Comparison of ENCODE assay signal across 8 cellular contexts in genomic region chr7:97117035-97117371, GRCh38. TPM values are rescaled to one million over a fixed set of nuclear protein-coding genes. Genes with fewer than 3 reads are reported as not detected.
DNase-seq lines count a peak whose midpoint lies in the region; ATAC-seq and TF ChIP-seq lines count a peak whose summit lies in the region.

No MANE protein-coding gene starts in this region.

- peak overlapping the region; percentile 47 for H3K4me3 ChIP-seq in CD8-positive, alpha-beta memory T cell (ENCODE audit: low read length)

- no peaks in the 10 kb centered on the region for H3K9me3 Mint-ChIP-seq in CD8-positive, alpha-beta memory T cell

- H3K27ac Mint-ChIP-seq in CD8-positive, alpha-beta memory T cell: peak overlapping the region; percentile 92 to 97 (median 94)

- TF ChIP-seq CTCF in RWPE1 (conservative IDR thresholded peaks at IDR 0.05; ENCODE audit: low read depth): no peak
- TF ChIP-seq CTCF in omental fat pad (IDR thresholded peaks at IDR 0.05): no peak

- CTCF ChIA-PET in CD8-positive, alpha-beta memory T cell (lab: Charles Lee): interaction anchor here (0.6 to 3.1 kb wide), 4 partner anchors 11 to 1231 kb away, joined by 3 to 10 read pairs (median 4); no protein-coding TSS in a partner anchor
- CTCF ChIA-PET in RWPE1 (lab: Yijun Ruan, JAX): interaction anchor here (0.6 kb wide), 2 partner anchors 72 to 164 kb away, joined by 3 read pairs; no protein-coding TSS in a partner anchor

- no peaks in the 10 kb centered on the region for H3K9me3 ChIP-seq in CD8-positive, alpha-beta memory T cell (ENCODE audit: low read length)

- H3K36me3 ChIP-seq in CD8-positive, alpha-beta memory T cell (ENCODE audit: insufficient read depth, low read length): no peaks in the 10 kb centered on the region

- peak overlapping the region; percentile 90 to 96 (median 93) for H3K4me3 Mint-ChIP-seq in CD8-positive, alpha-beta memory T cell

- peaks cover 32 to 59% (median 47%) of the 10 kb centered on the region in 3 donors for H3K4me1 Mint-ChIP-seq in CD8-positive, alpha-beta memory T cell

- ATAC-seq in esophagus mucosa: peak; percentile 27
- ATAC-seq in omental fat pad (ENCODE audit: low FRiP score): peak; percentile 52
- ATAC-seq in GM18498 (IDR thresholded peaks at IDR 0.05; ENCODE audit: unreplicated experiment): no peak

- H3K27me3 Mint-ChIP-seq in CD8-positive, alpha-beta memory T cell: no peaks in the 10 kb centered on the region

- H3K27me3 ChIP-seq in CD8-positive, alpha-beta memory T cell (ENCODE audit: insufficient read depth, low read length, poor library complexity, severe bottlenecking): no peaks in the 10 kb centered on the region

- POLR2A ChIA-PET in CD8-positive, alpha-beta memory T cell (lab: Charles Lee): interaction anchor here (0.9 kb wide), 1 partner anchor 854 kb away, joined by 3 read pairs; no protein-coding TSS in a partner anchor
- POLR2A ChIA-PET in RWPE1 (lab: Yijun Ruan, JAX; ENCODE audit: low non-redundant PET): no interaction called here

- no peak for DNase-seq in CD8-positive, alpha-beta memory T cell
- DNase-seq in RWPE1 (ENCODE audit: low spot score) (no peak), omental fat pad (ENCODE audit: low spot score) (no peak), HT-29 (ENCODE audit: low spot score) (no peak), HCEC 1CT (no peak)
- no peak for DNase-seq in stimulated activated naive CD4-positive, alpha-beta T cell treated with Interleukin-2 at 50 U/mL for 16 hours (lab: John Stamatoyannopoulos, UW)

- peaks cover 21% of the 10 kb centered on the region for H3K4me1 ChIP-seq in CD8-positive, alpha-beta memory T cell (ENCODE audit: insufficient read depth, low read length)

- peak overlapping the region; percentile 81 for H3K27ac ChIP-seq in CD8-positive, alpha-beta memory T cell (ENCODE audit: low read depth, low read length)
- H3K27ac ChIP-seq in RWPE1: peak overlapping the region; percentile 72

- peaks cover 0 to 6% (median under 1%) of the 10 kb centered on the region in 3 donors for H3K36me3 Mint-ChIP-seq in CD8-positive, alpha-beta memory T cell

RNA-seq across cellular contexts. Expression of gene SDHAF3, which starts 0.5 kb away (rescaled TPM):
- 10 to 100 TPM; 35.5 to 36.3 TPM for total RNA-seq in CD8-positive, alpha-beta memory T cell
- polyA plus RNA-seq in CD8-positive, alpha-beta memory T cell: 47.6 TPM
- total RNA-seq in esophagus mucosa: 18.5 TPM
- 10 to 100 TPM in 2 of 4 donors, 1 to 10 TPM in 2; 3.4 to 10.5 (median 7.5) TPM for total RNA-seq in omental fat pad
- total RNA-seq in HT-29 (2014; rRNA removed; shearing (Covaris generic)): 8.3 and 13.1 TPM in 2 replicates
